22 cellular contexts compared by ENCODE assay signal in the genomic region with DNA sequence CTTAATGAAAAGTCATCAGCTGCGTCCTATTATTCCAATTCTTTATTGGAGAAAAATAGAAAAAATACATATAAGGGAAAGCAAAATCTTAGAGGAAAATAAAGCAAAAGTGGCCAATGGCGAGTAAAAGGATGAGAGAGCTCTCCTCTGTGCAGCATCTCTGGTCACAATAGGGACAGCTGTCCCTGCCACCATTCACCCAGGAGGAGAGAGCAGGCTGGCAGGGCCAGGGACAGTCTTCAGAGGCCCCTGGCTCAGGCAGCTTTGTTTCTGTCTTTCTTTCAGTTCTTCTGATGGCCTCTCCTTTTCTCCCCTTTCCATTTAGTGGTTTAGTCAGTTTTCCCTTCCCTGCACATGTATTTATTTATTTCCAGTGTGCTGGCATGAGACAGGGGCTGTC.
DNase-seq lines count a peak whose midpoint lies in the region; ATAC-seq, FAIRE-seq and TF ChIP-seq lines count a peak whose summit lies in the region.
"Had no signal": no experiment of that assay in that cellular context is flagged by ENCODE, and none has a peak within 500 bp of the region (broad histone marks: within the 10 kb centered on the region; RNA-seq: fewer than 3 reads in every experiment).

No MANE protein-coding gene starts in this region.

- no peak overlapping the region for H2BK20ac ChIP-seq in H1 (ENCODE audit: low read length)

- H3K4me2 ChIP-seq in H1 (ENCODE audit: insufficient read depth in 1 of 2, low read depth in 2 of 2, low read length in 2 of 2): no peak overlapping the region
- H3K4me2 ChIP-seq in osteoblast (ENCODE audit: insufficient read depth, low read length): no peak overlapping the region
- H3K4me2 ChIP-seq: BLaER1 had no signal

- H3K9me3 Mint-ChIP-seq in natural killer cell treated with Interleukin-12 subunit alpha and Interleukin-12 subunit beta and Interleukin-15 and Interleukin-18, amount 100 ng/mL, for 72 hours: peaks cover 5% of the 10 kb centered on the region
- no peaks in the 10 kb centered on the region for H3K9me3 Mint-ChIP-seq in natural killer cell

- H3K27me3 Mint-ChIP-seq in natural killer cell treated with Interleukin-12 subunit alpha and Interleukin-12 subunit beta and Interleukin-15 and Interleukin-18, amount 100 ng/mL, for 72 hours: no peaks in the 10 kb centered on the region
- H3K27me3 Mint-ChIP-seq in natural killer cell (ENCODE audit: low read depth in 2 of 2): no peaks in the 10 kb centered on the region
- H3K27me3 Mint-ChIP-seq: CD4-positive, CD25-positive, alpha-beta regulatory T cell had no signal

- no peak overlapping the region for H4K8ac ChIP-seq in H1 (ENCODE audit: extremely low read depth, insufficient read depth, low read length)

- H3K4me1 ChIP-seq in H1 (replicated peaks in 1 of 4; ENCODE audit: control insufficient read depth in 3 of 4, insufficient read depth in 4 of 4, low read length in 3 of 4) (no peaks in the 10 kb centered on the region; a peak in 1 of 7 replicates), osteoblast (ENCODE audit: insufficient read depth, low read length) (peaks cover 9% of the 10 kb centered on the region), tibial artery (no peaks in the 10 kb centered on the region)
- H3K4me1 ChIP-seq: BLaER1 had no signal

- H2BK15ac ChIP-seq in H1 (ENCODE audit: low read length): 0 out of 2 replicates have a peak overlapping the region, but pooled peaks have one; percentile 66

- TF ChIP-seq CTCF in natural killer cell (IDR thresholded peaks at IDR 0.05) (no peak), H1 (IDR thresholded peaks at IDR 0.05; ENCODE audit: control extremely low read depth in 1 of 3, insufficient read depth in 1 of 3, low read depth in 1 of 3, low read length in 3 of 3) (no peak), osteoblast (IDR thresholded peaks at IDR 0.05; ENCODE audit: extremely low read depth, low read depth, low read length) (no peak), tibial artery (IDR thresholded peaks at IDR 0.05) (no peak)

- H3K36me3 ChIP-seq in H1 (ENCODE audit: control insufficient read depth in 2 of 4, insufficient read depth in 4 of 4, low read length in 3 of 4) (no peaks in the 10 kb centered on the region), osteoblast (ENCODE audit: insufficient read depth, low read length) (no peaks in the 10 kb centered on the region), tibial artery (no peaks in the 10 kb centered on the region)
- H3K36me3 ChIP-seq: BLaER1 had no signal

- no peak overlapping the region for H3K56ac ChIP-seq in H1 (replicated peaks; ENCODE audit: insufficient read length, low read depth, low read length)

- no peak overlapping the region for H2AK5ac ChIP-seq in H1 (ENCODE audit: low read depth, low read length)

- H3K4ac ChIP-seq in H1 (replicated peaks; ENCODE audit: insufficient read length, low read depth, low read length): no peak overlapping the region

- no peak for FAIRE-seq in H1 (lab: Jason Lieb, UNC)

- POLR2A ChIA-PET in H1 (lab: Charles Lee; ENCODE audit: partially characterized antibody): no interaction called here

- DNase-seq in natural killer cell treated with Interleukin-12 subunit alpha and Interleukin-12 subunit beta and Interleukin-15 and Interleukin-18, amount 100 ng/mL, for 72 hours (ENCODE audit: low spot score): no peak
- DNase-seq in natural killer cell (no peak), H1 (ENCODE audit: low read depth in 1 of 2, low spot score in 2 of 2) (no peak), osteoblast (ENCODE audit: insufficient read length, low spot score, missing footprints) (peak; percentile 71), germinal center (ENCODE audit: low spot score) (no peak), tibial artery (no peak)
- DNase-seq in activated CD4-positive, alpha-beta T cell treated with anti-CD3 and anti-CD28 coated beads, Interleukin-2, amount 50 U/mL, for 48 hours: no peak
- DNase-seq: CD4-positive, CD25-positive, alpha-beta regulatory T cell; DMS153; DND-41; H7; Kasumi-1; NCI-H1092 treated with DMSO at 0.1 percent for 48 hours; NCI-H1436; NCI-H187 treated with DMSO at 0.1 percent for 48 hours; NCI-H446 treated with DMSO at 0.1 percent for 48 hours; NCI-H526 treated with DMSO at 0.1 percent for 48 hours; SHP77 treated with DMSO at 0.1 percent for 48 hours had no signal

- H3K18ac ChIP-seq in H1 (ENCODE audit: extremely low read depth, low read length): no peak overlapping the region

- no peaks in the 10 kb centered on the region for H4K20me1 ChIP-seq in H1 (replicated peaks in 1 of 2; ENCODE audit: control insufficient read depth in 1 of 2, insufficient read depth in 2 of 2, low read length in 2 of 2)
- no peaks in the 10 kb centered on the region for H4K20me1 ChIP-seq in osteoblast (ENCODE audit: insufficient read depth, low read length)
- H4K20me1 ChIP-seq: BLaER1 had no signal

- peak overlapping the region in 1 of 2 donors; percentile 1 for H3K27ac Mint-ChIP-seq in natural killer cell treated with Interleukin-12 subunit alpha and Interleukin-12 subunit beta and Interleukin-15 and Interleukin-18, amount 100 ng/mL, for 72 hours
- H3K27ac Mint-ChIP-seq in natural killer cell: no peak overlapping the region
- H3K27ac Mint-ChIP-seq: CD4-positive, CD25-positive, alpha-beta regulatory T cell had no signal

- TF ChIP-seq RAD21 in H1 (IDR thresholded peaks at IDR 0.05 in 1 of 2, conservative IDR thresholded peaks at IDR 0.05 in 1 of 2; ENCODE audit: low read depth in 2 of 2, low read length in 2 of 2): no peak

- no peak overlapping the region for H2BK120ac ChIP-seq in H1 (replicated peaks; ENCODE audit: low read depth, low read length)

- H3K79me1 ChIP-seq in H1 (ENCODE audit: low read depth, low read length): no peaks in the 10 kb centered on the region; the same call in 1 of the 2 replicates

- no peaks in the 10 kb centered on the region for H3K23me2 ChIP-seq in H1 (ENCODE audit: low read depth, low read length)

- no peaks in the 10 kb centered on the region for H3K27me3 ChIP-seq in H1 (replicated peaks in 1 of 4; ENCODE audit: control insufficient read depth in 3 of 4, extremely low read depth in 1 of 4, insufficient read depth in 3 of 4, low read length in 3 of 4)
- no peaks in the 10 kb centered on the region for H3K27me3 ChIP-seq in osteoblast (ENCODE audit: insufficient read depth, low read length)
- H3K27me3 ChIP-seq in tibial artery: no peaks in the 10 kb centered on the region
- H3K27me3 ChIP-seq: BLaER1 had no signal

- H2AFZ ChIP-seq in H1 (ENCODE audit: low read length): no peak overlapping the region
- no peak overlapping the region for H2AFZ ChIP-seq in osteoblast (ENCODE audit: low read length)

- H4K5ac ChIP-seq in H1 (ENCODE audit: insufficient read length, low read depth, low read length): no peak overlapping the region

- H3K27ac ChIP-seq in H1 (ENCODE audit: low read depth, low read length) (no peak overlapping the region), osteoblast (ENCODE audit: low read depth, low read length) (no peak overlapping the region), tibial artery (no peak overlapping the region)
- H3K27ac ChIP-seq: BLaER1, HL-60, RWPE1 had no signal

- intact Hi-C loops in natural killer cell (cut with micrococcal nuclease): no loop called here
- intact Hi-C loops in tibial artery (cut with DNase I; ENCODE audit: low total_unique reads): loop anchor here (2.0 kb wide), 1 partner anchor 27 kb away; no protein-coding TSS in a partner anchor

- H3K9ac ChIP-seq in H1 (replicated peaks in 1 of 4; ENCODE audit: extremely low read depth in 1 of 4, low read depth in 3 of 4, low read length in 3 of 4): 0 out of 7 replicates have a peak overlapping the region, but pooled peaks of 1 of the 4 experiments have one; percentile 16
- H3K9ac ChIP-seq: BLaER1 had no signal

- H3K14ac ChIP-seq in H1 (ENCODE audit: insufficient read length): no peak overlapping the region

- H3K4me3 Mint-ChIP-seq in natural killer cell treated with Interleukin-12 subunit alpha and Interleukin-12 subunit beta and Interleukin-15 and Interleukin-18, amount 100 ng/mL, for 72 hours: peak overlapping the region; percentile 27
- no peak overlapping the region for H3K4me3 Mint-ChIP-seq in natural killer cell
- H3K4me3 Mint-ChIP-seq: CD4-positive, CD25-positive, alpha-beta regulatory T cell had no signal

- ATAC-seq in natural killer cell treated with Interleukin-12 subunit alpha and Interleukin-12 subunit beta and Interleukin-15 and Interleukin-18, amount 100 ng/mL, for 72 hours: no peak
- no peak for ATAC-seq in natural killer cell
- ATAC-seq: Panc1 had no signal

- no peak overlapping the region for H4K91ac ChIP-seq in H1 (replicated peaks; ENCODE audit: insufficient read length, low read length)

- no peaks in the 10 kb centered on the region for H3K79me2 ChIP-seq in H1 (ENCODE audit: control insufficient read depth in 1 of 2, insufficient read depth in 2 of 2, low read length in 2 of 2)
- H3K79me2 ChIP-seq in osteoblast (ENCODE audit: insufficient read depth, low read length): no peaks in the 10 kb centered on the region

- H3K9me3 ChIP-seq in H1 (ENCODE audit: insufficient read depth in 2 of 2, low read depth in 1 of 2, low read length in 1 of 2) (no peaks in the 10 kb centered on the region), osteoblast (ENCODE audit: low read depth, low read length) (no peaks in the 10 kb centered on the region), tibial artery (no peaks in the 10 kb centered on the region)
- H3K9me3 ChIP-seq: BLaER1 had no signal

- no peak overlapping the region for H3K23ac ChIP-seq in H1 (ENCODE audit: insufficient read length)

- CTCF ChIA-PET in H1 (lab: Charles Lee; ENCODE audit: partially characterized antibody): interaction anchor here (0.8 to 9.5 kb wide), 29 partner anchors 9 to 625 kb away, joined by 3 to 146 read pairs (median 4); no protein-coding TSS in a partner anchor

- H3K4me1 Mint-ChIP-seq in natural killer cell treated with Interleukin-12 subunit alpha and Interleukin-12 subunit beta and Interleukin-15 and Interleukin-18, amount 100 ng/mL, for 72 hours (ENCODE audit: low read depth in 2 of 2): no peaks in the 10 kb centered on the region
- no peaks in the 10 kb centered on the region for H3K4me1 Mint-ChIP-seq in natural killer cell

- no peak overlapping the region for H2BK5ac ChIP-seq in H1 (ENCODE audit: low read depth, low read length)

- 89% methylated on average over 2 of the region's 2 CpGs; no CpG with 5 or more reads in 1 of the 2 experiments for WGBS in H1 (ENCODE audit: extremely low coverage in 1 of 2, insufficient coverage in 1 of 2, insufficient read length in 1 of 2, insufficient replicate concordance in 2 of 2, low coverage in 1 of 2, low lambda C conversion rate in 2 of 2, missing lambda C conversion rate in 1 of 2), 2 experiments

- H3K4me3 ChIP-seq in H1 (ENCODE audit: extremely low read depth in 1 of 4, insufficient read depth in 2 of 4, low read depth in 3 of 4, low read length in 4 of 4) (no peak overlapping the region), osteoblast (ENCODE audit: insufficient read depth, low read length) (no peak overlapping the region), tibial artery (no peak overlapping the region)
- H3K4me3 ChIP-seq: BLaER1 had no signal

- no peak for TF ChIP-seq EP300 in H1 (IDR thresholded peaks at IDR 0.05; ENCODE audit: borderline replicate concordance in 1 of 2, low read depth in 2 of 2, low read length in 2 of 2)

- no peaks in the 10 kb centered on the region for H3K36me3 Mint-ChIP-seq in natural killer cell treated with Interleukin-12 subunit alpha and Interleukin-12 subunit beta and Interleukin-15 and Interleukin-18, amount 100 ng/mL, for 72 hours
- H3K36me3 Mint-ChIP-seq in natural killer cell: no peaks in the 10 kb centered on the region
- H3K36me3 Mint-ChIP-seq: CD4-positive, CD25-positive, alpha-beta regulatory T cell had no signal

- no peak overlapping the region for H2BK12ac ChIP-seq in H1 (ENCODE audit: low read depth, low read length)

- no peak for TF ChIP-seq POLR2A in H1 (IDR thresholded peaks at IDR 0.05; ENCODE audit: control extremely low read depth in 1 of 2, low read depth in 2 of 2, low read length in 2 of 2)
